In genomic region chr11:73538381-73538872, GRCh38 we compare ENCODE assay signal across 10 cellular contexts. TPM values are rescaled to one million over a fixed set of nuclear protein-coding genes. Genes with fewer than 3 reads are reported as not detected.
A peak's percentile ranks its signal among the peaks of the same experiment; 100 is the strongest.
DNase-seq lines count a peak whose midpoint lies in the region; ATAC-seq and TF ChIP-seq lines count a peak whose summit lies in the region.
"Had no signal": no experiment of that assay in that cellular context is flagged by ENCODE, and none has a peak within 500 bp of the region (broad histone marks: within the 10 kb centered on the region; RNA-seq: fewer than 3 reads in every experiment).

No MANE protein-coding gene starts in this region.

- H3K27me3 Mint-ChIP-seq in HFFc6 (ENCODE audit: insufficient read depth): no peaks in the 10 kb centered on the region

- peaks cover 5% of the 10 kb centered on the region; the same call in 1 of the 2 replicates for H3K36me3 Mint-ChIP-seq in HFFc6 (ENCODE audit: low read depth)

- H3K27me3 ChIP-seq in left lung: no peaks in the 10 kb centered on the region

- no peaks in the 10 kb centered on the region for H3K9me3 Mint-ChIP-seq in HFFc6
- H3K9me3 Mint-ChIP-seq: nephron had no signal

- H3K27ac ChIP-seq in left lung: peak overlapping the region in 1 of 2 donors; percentile 66

- H3K27ac Mint-ChIP-seq in HFFc6: 0 out of 2 replicates have a peak overlapping the region, but pooled peaks have one; percentile 9

- peaks cover 0 to 36% of the 10 kb centered on the region in 2 donors for H3K4me1 ChIP-seq in left lung

- intact Hi-C loops in left lung (cut with DNase I): no loop called here

- in situ Hi-C loops in G401 (cut with HindIII; ENCODE audit: low sequenced_read_pairs): no loop called here

- no peak for ATAC-seq in left lung
- ATAC-seq: HCT116 had no signal

- no peak overlapping the region for H3K4me3 ChIP-seq in left lung

- DNase-seq in G401 (ENCODE audit: low spot score) (peak; percentile 73), HFFc6 (no peak), SKM-1 treated with dmso at 0.1 percent for 144 hours (lab: John Stamatoyannopoulos, UW; ENCODE audit: unreplicated experiment) (peak; percentile 40), islet precursor cell (peak; percentile 55), NCI-H1417 (lab: John Stamatoyannopoulos, UW) (no peak), left lung (no peak), retina (no peak), nucleus accumbens (lab: John Stamatoyannopoulos, UW) (no peak)

- no peak overlapping the region for H3K4me3 Mint-ChIP-seq in HFFc6
- H3K4me3 Mint-ChIP-seq: nephron had no signal

- H3K9me3 ChIP-seq in left lung: no peaks in the 10 kb centered on the region

- TF ChIP-seq CTCF in HFFc6 (IDR thresholded peaks at IDR 0.05): no peak
- TF ChIP-seq CTCF in left lung (IDR thresholded peaks at IDR 0.05): no peak

- H3K4me1 Mint-ChIP-seq in HFFc6 (ENCODE audit: low read depth): peaks cover 13% of the 10 kb centered on the region
- H3K4me1 Mint-ChIP-seq: nephron had no signal

- no peaks in the 10 kb centered on the region for H3K36me3 ChIP-seq in left lung

RNA-seq across cellular contexts. Expression of gene FAM168A, which starts 59.5 kb away (rescaled TPM):
- 12.4 and 16.7 TPM in 2 replicates for total RNA-seq in G401 (2014; rRNA removed; shearing (Covaris generic))
- total RNA-seq in HFFc6 (2021; fragmentation: NEBNext Ultra II Directional; extraction: Animal tissue kit (Norgen Biotek cat#: 25700)): 10 to 100 TPM; 32.6 to 40.1 (median 38.8) TPM
- 10 to 100 TPM; 28.2 to 35.6 TPM for total RNA-seq in left lung

Comparison
In these comparisons a context has a peak if more than half of its experiments do, and no peak if none do; other contexts are left out.
1. DNase-seq: peak in G401 (single experiment), SKM-1 treated with dmso at 0.1 percent for 144 hours (single experiment) and islet precursor cell (single experiment); none in HFFc6 (single experiment), NCI-H1417 (0 of 3), left lung (0 of 2), retina (single experiment) and nucleus accumbens (0 of 56).